35 cellular contexts compared by ENCODE assay signal in genomic region chr12:95715177-95715576, GRCh38.
"Had no signal": no experiment of that assay in that cellular context is flagged by ENCODE, and none has a peak within 500 bp of the region (broad histone marks: within the 10 kb centered on the region; RNA-seq: fewer than 3 reads in every experiment).

No MANE protein-coding gene starts in this region.

- H3K27ac Mint-ChIP-seq: activated B cell treated with CpG ODN at 0.5 μM for 24 hours; activated CD8-positive, alpha-beta T cell treated with anti-CD3 and anti-CD28 coated beads for 36 hours; activated naive CD4-positive, alpha-beta T cell treated with anti-CD3 and anti-CD28 coated beads for 36 hours; activated naive CD4-positive, alpha-beta T cell treated with anti-CD3 and anti-CD28 coated beads, Interleukin-2, amount 50 U/mL, for 24 hours; activated naive CD8-positive, alpha-beta T cell treated with anti-CD3 and anti-CD28 coated beads for 36 hours; activated naive CD8-positive, alpha-beta T cell treated with anti-CD3 and anti-CD28 coated beads, Interleukin-2, amount 50 U/mL, for 24 hours; activated T-helper 17 cell treated with anti-CD3 and anti-CD28 coated beads, Interleukin-2, amount 50 U/mL, for 72 hours; effector memory CD8-positive, alpha-beta T cell; T-helper 17 cell; T-helper 2 cell treated with Interferon-gamma antibody and Interleukin-4, amounts not matched to agents 5 μg/mL and 100 μg/mL, for 36 hours had no signal

- H3K4me1 ChIP-seq: adrenal gland had no signal

- ATAC-seq: activated CD4-positive, CD25-positive, alpha-beta regulatory T cell treated with anti-CD3 and anti-CD28 coated beads, Interleukin-2, amount 50 U/mL, for 24 hours; activated CD8-positive, alpha-beta T cell treated with anti-CD3 and anti-CD28 coated beads for 36 hours; activated naive CD8-positive, alpha-beta T cell treated with anti-CD3 and anti-CD28 coated beads, Interleukin-2, amount 50 U/mL, for 24 hours; activated T-cell treated with anti-CD3 and anti-CD28 coated beads, Interleukin-2, amount 50 U/mL, for 4 hours; activated T-helper 17 cell treated with anti-CD3 and anti-CD28 coated beads, Interleukin-2, amount 50 U/mL, for 72 hours; body of pancreas; effector memory CD8-positive, alpha-beta T cell; gastroesophageal sphincter; heart right ventricle; T-helper 17 cell had no signal

- H3K9me3 Mint-ChIP-seq: activated B cell treated with CpG ODN at 0.5 μM for 24 hours; activated CD8-positive, alpha-beta T cell treated with anti-CD3 and anti-CD28 coated beads for 36 hours; activated naive CD4-positive, alpha-beta T cell treated with anti-CD3 and anti-CD28 coated beads for 36 hours; activated naive CD4-positive, alpha-beta T cell treated with anti-CD3 and anti-CD28 coated beads, Interleukin-2, amount 50 U/mL, for 24 hours; activated naive CD8-positive, alpha-beta T cell treated with anti-CD3 and anti-CD28 coated beads for 36 hours; activated naive CD8-positive, alpha-beta T cell treated with anti-CD3 and anti-CD28 coated beads, Interleukin-2, amount 50 U/mL, for 24 hours; activated T-cell treated with anti-CD3 and anti-CD28 coated beads, Interleukin-2, amount 50 U/mL, for 4 hours; activated T-helper 17 cell treated with anti-CD3 and anti-CD28 coated beads, Interleukin-2, amount 50 U/mL, for 72 hours; effector memory CD8-positive, alpha-beta T cell; T-helper 2 cell treated with Interferon-gamma antibody and Interleukin-4, amounts not matched to agents 5 μg/mL and 100 μg/mL, for 36 hours had no signal

- H3K36me3 ChIP-seq: adrenal gland, WERI-Rb-1 had no signal

- H3K9me3 ChIP-seq: adrenal gland, body of pancreas, esophagus squamous epithelium, gastroesophageal sphincter, heart right ventricle had no signal

- DNase-seq: activated B cell treated with CpG ODN at 0.5 μM for 24 hours; activated CD4-positive, alpha-beta T cell treated with anti-CD3 and anti-CD28 coated beads for 48 hours; activated CD4-positive, alpha-beta T cell treated with anti-CD3 and anti-CD28 coated beads, Interleukin-2, amount 50 U/mL, for 1 hour; activated CD4-positive, alpha-beta T cell treated with anti-CD3 and anti-CD28 coated beads, Interleukin-2, amount 50 U/mL, for 48 hours; activated CD8-positive, alpha-beta memory T cell treated with anti-CD3 and anti-CD28 coated beads for 24 hours; activated CD8-positive, alpha-beta T cell treated with anti-CD3 and anti-CD28 coated beads for 36 hours; activated effector memory CD4-positive, alpha-beta T cell treated with anti-CD3 and anti-CD28 coated beads, Interleukin-2, amount 50 U/mL, for 16 hours; activated naive CD4-positive, alpha-beta T cell treated with anti-CD3 and anti-CD28 coated beads for 36 hours; activated naive CD8-positive, alpha-beta T cell treated with anti-CD3 and anti-CD28 coated beads for 36 hours; activated naive CD8-positive, alpha-beta T cell treated with anti-CD3 and anti-CD28 coated beads, Interleukin-2, amount 50 U/mL, for 24 hours; activated T-cell treated with anti-CD3 and anti-CD28 coated beads, Interleukin-2, amount 50 U/mL, for 4 hours; adrenal gland; amygdala; aorta; body of pancreas; caudate nucleus; cortex of kidney; dermis blood vessel endothelial cell; effector CD4-positive, alpha-beta T cell; effector memory CD8-positive, alpha-beta T cell; esophagus squamous epithelium; foreskin melanocyte; heart right ventricle; T-helper 17 cell; T1000; WERI-Rb-1 had no signal

- H3K4me3 Mint-ChIP-seq: activated B cell treated with CpG ODN at 0.5 μM for 24 hours; activated CD8-positive, alpha-beta T cell treated with anti-CD3 and anti-CD28 coated beads for 36 hours; activated naive CD4-positive, alpha-beta T cell treated with anti-CD3 and anti-CD28 coated beads for 36 hours; activated naive CD4-positive, alpha-beta T cell treated with anti-CD3 and anti-CD28 coated beads, Interleukin-2, amount 50 U/mL, for 24 hours; activated naive CD8-positive, alpha-beta T cell treated with anti-CD3 and anti-CD28 coated beads for 36 hours; activated naive CD8-positive, alpha-beta T cell treated with anti-CD3 and anti-CD28 coated beads, Interleukin-2, amount 50 U/mL, for 24 hours; activated T-cell treated with anti-CD3 and anti-CD28 coated beads, Interleukin-2, amount 50 U/mL, for 4 hours; activated T-helper 17 cell treated with anti-CD3 and anti-CD28 coated beads, Interleukin-2, amount 50 U/mL, for 72 hours; effector memory CD8-positive, alpha-beta T cell; T-helper 17 cell; T-helper 2 cell treated with Interferon-gamma antibody and Interleukin-4, amounts not matched to agents 5 μg/mL and 100 μg/mL, for 36 hours had no signal

- FAIRE-seq: colon, endometrium, endothelial cell of umbilical vein had no signal

- H3K27me3 Mint-ChIP-seq: activated T-helper 17 cell treated with anti-CD3 and anti-CD28 coated beads, Interleukin-2, amount 50 U/mL, for 72 hours; T-helper 17 cell had no signal

- H3K4me3 ChIP-seq: adrenal gland, body of pancreas, esophagus squamous epithelium, gastroesophageal sphincter, heart right ventricle had no signal

- H3K27ac ChIP-seq: adrenal gland, body of pancreas, epithelial cell of prostate, esophagus squamous epithelium, gastroesophageal sphincter, heart right ventricle, WERI-Rb-1 had no signal

- H3K36me3 Mint-ChIP-seq: activated naive CD4-positive, alpha-beta T cell treated with anti-CD3 and anti-CD28 coated beads, Interleukin-2, amount 50 U/mL, for 24 hours; activated naive CD8-positive, alpha-beta T cell treated with anti-CD3 and anti-CD28 coated beads for 36 hours had no signal

- H3K4me1 Mint-ChIP-seq: activated B cell treated with CpG ODN at 0.5 μM for 24 hours; activated naive CD4-positive, alpha-beta T cell treated with anti-CD3 and anti-CD28 coated beads, Interleukin-2, amount 50 U/mL, for 24 hours; activated naive CD8-positive, alpha-beta T cell treated with anti-CD3 and anti-CD28 coated beads for 36 hours; activated naive CD8-positive, alpha-beta T cell treated with anti-CD3 and anti-CD28 coated beads, Interleukin-2, amount 50 U/mL, for 24 hours; activated T-helper 17 cell treated with anti-CD3 and anti-CD28 coated beads, Interleukin-2, amount 50 U/mL, for 72 hours; T-helper 17 cell had no signal

- H3K27me3 ChIP-seq: adrenal gland, body of pancreas, esophagus squamous epithelium, gastroesophageal sphincter, heart right ventricle had no signal
